ENCODE assay signal across 8 cellular contexts in genomic region chr16:89922477-89922883, GRCh38. TPM values are rescaled to one million over a fixed set of nuclear protein-coding genes. Genes with fewer than 3 reads are reported as not detected.
DNase-seq lines count a peak whose midpoint lies in the region; ATAC-seq and TF ChIP-seq lines count a peak whose summit lies in the region.

No MANE protein-coding gene starts in this region.

- ATAC-seq in right lobe of liver (peak in 1 of 4 donors; percentile 31), GM19397 (IDR thresholded peaks at IDR 0.05; ENCODE audit: unreplicated experiment) (no peak)

- DNase-seq in CD14-positive monocyte (ENCODE audit: low spot score) = peak; percentile 70
- peak; percentile 83 for DNase-seq in HPDE6-E6E7 (ENCODE audit: extremely low spot score)
- peak; percentile 86 for DNase-seq in SW480 (ENCODE audit: low spot score)
- peak; percentile 78 for DNase-seq in ecto neural progenitor cell (ENCODE audit: low spot score)
- DNase-seq in right lobe of liver = peak in 1 of 3 donors; percentile 74
- DNase-seq in stromal cell of bone marrow (ENCODE audit: low read depth) = peak; percentile 94
- DNase-seq in activated CD4-positive, CD25-positive, alpha-beta regulatory T cell (lab: John Stamatoyannopoulos, UW) = no peak

- intact Hi-C loops in CD14-positive monocyte (cut with micrococcal nuclease) (no loop called here), right lobe of liver (cut with DNase I) (no loop called here)

- H3K4me3 Mint-ChIP-seq in CD14-positive monocyte = peak overlapping the region; percentile 62 to 82

- H3K27ac ChIP-seq in right lobe of liver = peak overlapping the region in 2 of 3 donors; percentile 18 to 75

- peaks cover 65 to 92% (median 78%) of the 10 kb centered on the region in 3 donors for H3K27me3 Mint-ChIP-seq in CD14-positive monocyte (ENCODE audit: low read depth in 3 of 3)

- TF ChIP-seq CTCF in CD14-positive monocyte (IDR thresholded peaks at IDR 0.05) = no peak
- no peak for TF ChIP-seq CTCF in right lobe of liver (IDR thresholded peaks at IDR 0.05)

- 2% methylated on average over 7 of the region's 31 CpGs for WGBS in right lobe of liver (ENCODE audit: insufficient coverage, low coverage, low lambda C conversion rate, missing lambda C conversion rate)

- H3K27ac Mint-ChIP-seq in CD14-positive monocyte = no peak overlapping the region

- peaks cover 0 to 15% (median 0%) of the 10 kb centered on the region in 4 donors for H3K4me1 ChIP-seq in right lobe of liver

- peaks cover 34% of the 10 kb centered on the region for H3K4me1 Mint-ChIP-seq in CD14-positive monocyte

- peaks cover 0 to 18% (median 7%) of the 10 kb centered on the region in 7 donors for H3K9me3 Mint-ChIP-seq in CD14-positive monocyte

- H3K27me3 ChIP-seq in right lobe of liver = peaks cover 0 to 16% of the 10 kb centered on the region in 2 donors

- no peaks in the 10 kb centered on the region for H3K9me3 ChIP-seq in right lobe of liver

- H3K4me3 ChIP-seq in right lobe of liver = peak overlapping the region in 2 of 3 donors; percentile 30 to 40

- no peaks in the 10 kb centered on the region for H3K36me3 Mint-ChIP-seq in CD14-positive monocyte

- H3K36me3 ChIP-seq in right lobe of liver = no peaks in the 10 kb centered on the region

- no peak for TF ChIP-seq POLR2A in right lobe of liver (IDR thresholded peaks at IDR 0.05)

RNA-seq across cellular contexts. Expression of gene TUBB3, which starts 0.7 kb away (rescaled TPM):
- polyA plus RNA-seq in CD14-positive monocyte = not detected
- under 1 TPM in 4 of 6 experiments, not detected in 2; 0.13 to 0.86 (median 0.36) TPM for total RNA-seq in right lobe of liver

RNA-seq across cellular contexts. Expression of gene MC1R, which starts 3.8 kb away (rescaled TPM):
- under 1 TPM in 1 of 2 donors, not detected in 1; 0.21 TPM for polyA plus RNA-seq in CD14-positive monocyte
- 1 to 10 TPM in 2 of 6 experiments, under 1 TPM in 4; 0.31 to 1.6 (median 0.77) TPM for total RNA-seq in right lobe of liver

RNA-seq across cellular contexts. Expression of gene DEF8, which starts 26.1 kb away (rescaled TPM):
- polyA plus RNA-seq in CD14-positive monocyte = 10 to 100 TPM; 63.7 to 83.7 TPM
- total RNA-seq in right lobe of liver = 10 to 100 TPM; 16.7 to 44.1 (median 20.7) TPM

RNA-seq across cellular contexts. Expression of gene TCF25, which starts 49.1 kb away (rescaled TPM):
- polyA plus RNA-seq in CD14-positive monocyte = 100 to 1,000 TPM in 1 of 2 donors, 10 to 100 TPM in 1; 98.0 to 114 TPM
- total RNA-seq in right lobe of liver = 10 to 100 TPM; 66.6 to 91.6 (median 77.9) TPM

Comparison
In these comparisons a context has a peak if more than half of its experiments do, and no peak if none do; other contexts are left out.
1. DNase-seq: peak in CD14-positive monocyte (single experiment), HPDE6-E6E7 (single experiment), SW480 (single experiment), ecto neural progenitor cell (single experiment) and stromal cell of bone marrow (single experiment); none in activated CD4-positive, CD25-positive, alpha-beta regulatory T cell (0 of 4).